Comparison of ENCODE assay signal across 8 cellular contexts in genomic region chr7:100604078-100604975, GRCh38. TPM values are rescaled to one million over a fixed set of nuclear protein-coding genes. Genes with fewer than 3 reads are reported as not detected.
DNase-seq lines count a peak whose midpoint lies in the region; ATAC-seq and TF ChIP-seq lines count a peak whose summit lies in the region.

No MANE protein-coding gene starts in this region.

- TF ChIP-seq CTCF in SU-DHL-6 (IDR thresholded peaks at IDR 0.05; ENCODE audit: insufficient read depth, low read length, poor library complexity, severe bottlenecking) (peak; percentile 92), right atrium auricular region (IDR thresholded peaks at IDR 0.05) (peak; percentile 34 to 63)

- H3K9ac ChIP-seq in SU-DHL-6 (ENCODE audit: low read length) (peak overlapping the region; percentile 58), adipocyte (ENCODE audit: low read length) (peak overlapping the region; percentile 90)

- H3K27ac ChIP-seq in SU-DHL-6 (ENCODE audit: low read depth, low read length) (peak overlapping the region; percentile 4; the same call in 1 of the 2 replicates), right atrium auricular region (peak overlapping the region; percentile 81 to 91)

- H3K9me3 ChIP-seq in SU-DHL-6 (ENCODE audit: insufficient read depth, low read length): no peaks in the 10 kb centered on the region
- H3K9me3 ChIP-seq in adipocyte (ENCODE audit: control insufficient read depth, low read length): no peaks in the 10 kb centered on the region
- H3K9me3 ChIP-seq in right atrium auricular region: no peaks in the 10 kb centered on the region

- H3F3A ChIP-seq in SU-DHL-6 (ENCODE audit: insufficient read depth): no peaks in the 10 kb centered on the region

- peak; percentile 49 for ATAC-seq in GM19023 (IDR thresholded peaks at IDR 0.05; ENCODE audit: unreplicated experiment)
- ATAC-seq in sciatic nerve: peak; percentile 61

- no peaks in the 10 kb centered on the region for H3K79me2 ChIP-seq in SU-DHL-6 (ENCODE audit: insufficient read depth, low read length)

- peak overlapping the region; percentile 71 for H3K4me2 ChIP-seq in SU-DHL-6 (ENCODE audit: low read depth, low read length, poor library complexity, severe bottlenecking)

- H3K4me3 ChIP-seq in SU-DHL-6 (ENCODE audit: insufficient read depth, low read length, poor library complexity, severe bottlenecking) (peak overlapping the region; percentile 54), adipocyte (ENCODE audit: low read length) (peak overlapping the region; percentile 93), right atrium auricular region (peak overlapping the region; percentile 66 to 73)

- H3K36me3 ChIP-seq in SU-DHL-6 (ENCODE audit: low read length): no peaks in the 10 kb centered on the region
- H3K36me3 ChIP-seq in adipocyte (ENCODE audit: control insufficient read depth, insufficient read depth, low read length, severe bottlenecking): peaks cover 14% of the 10 kb centered on the region
- H3K36me3 ChIP-seq in right atrium auricular region: no peaks in the 10 kb centered on the region

- no peaks in the 10 kb centered on the region for H4K20me1 ChIP-seq in SU-DHL-6 (ENCODE audit: low read depth, low read length)

- H2AFZ ChIP-seq in SU-DHL-6 (ENCODE audit: low read depth, low read length, severe bottlenecking): peak overlapping the region; percentile 80

- intact Hi-C loops in sciatic nerve (cut with DNase I): no loop called here

- H3K4me1 ChIP-seq in adipocyte (ENCODE audit: control insufficient read depth, insufficient read depth, low read length) (peaks cover 29% of the 10 kb centered on the region), right atrium auricular region (peaks cover 0 to 34% of the 10 kb centered on the region in 2 donors)

- peak; percentile 84 for DNase-seq in AG20443 (ENCODE audit: low spot score)
- peak; percentile 74 to 76 for DNase-seq in Kasumi-1 (lab: John Stamatoyannopoulos, UW)
- peak; percentile 81 for DNase-seq in adipocyte (ENCODE audit: low read depth)
- DNase-seq in right atrium auricular region (ENCODE audit: low spot score): peak; percentile 82
- peak; percentile 89 for DNase-seq in sciatic nerve (ENCODE audit: low spot score)
- no peak for DNase-seq in inferior parietal cortex (ENCODE audit: extremely low spot score)

- H3K27me3 ChIP-seq in SU-DHL-6 (ENCODE audit: low read length) (no peaks in the 10 kb centered on the region), adipocyte (replicated peaks; ENCODE audit: control insufficient read depth, insufficient read depth, low read length) (no peaks in the 10 kb centered on the region), right atrium auricular region (no peaks in the 10 kb centered on the region)

- no peaks in the 10 kb centered on the region for H3K9me2 ChIP-seq in SU-DHL-6 (replicated peaks; ENCODE audit: insufficient read depth, low read length)

RNA-seq across cellular contexts. Expression of gene PCOLCE, which starts 2.2 kb away (rescaled TPM):
- total RNA-seq in right atrium auricular region (10 to 100 TPM; 25.4 to 39.0 TPM), sciatic nerve (138 TPM)

RNA-seq across cellular contexts. Expression of gene MOSPD3, which starts 8.0 kb away (rescaled TPM):
- total RNA-seq in right atrium auricular region (10 to 100 TPM; 11.8 to 13.5 TPM), sciatic nerve (23.0 TPM)

RNA-seq across cellular contexts. Expression of gene FBXO24, which starts 18.2 kb away (rescaled TPM):
- total RNA-seq in right atrium auricular region: under 1 TPM in 1 of 2 donors, not detected in 1; 0.20 TPM
- 1.2 TPM for total RNA-seq in sciatic nerve

RNA-seq across cellular contexts. Expression of gene LRCH4, which starts 18.4 kb away (rescaled TPM):
- total RNA-seq in right atrium auricular region: 10 to 100 TPM; 23.0 to 46.2 TPM
- 75.7 TPM for total RNA-seq in sciatic nerve

RNA-seq across cellular contexts. Expression of gene SAP25, which starts 30.6 kb away (rescaled TPM):
- total RNA-seq in right atrium auricular region (not detected), sciatic nerve (13.6 TPM)
